Comparison of ENCODE assay signal across 10 cellular contexts in the genomic region with DNA sequence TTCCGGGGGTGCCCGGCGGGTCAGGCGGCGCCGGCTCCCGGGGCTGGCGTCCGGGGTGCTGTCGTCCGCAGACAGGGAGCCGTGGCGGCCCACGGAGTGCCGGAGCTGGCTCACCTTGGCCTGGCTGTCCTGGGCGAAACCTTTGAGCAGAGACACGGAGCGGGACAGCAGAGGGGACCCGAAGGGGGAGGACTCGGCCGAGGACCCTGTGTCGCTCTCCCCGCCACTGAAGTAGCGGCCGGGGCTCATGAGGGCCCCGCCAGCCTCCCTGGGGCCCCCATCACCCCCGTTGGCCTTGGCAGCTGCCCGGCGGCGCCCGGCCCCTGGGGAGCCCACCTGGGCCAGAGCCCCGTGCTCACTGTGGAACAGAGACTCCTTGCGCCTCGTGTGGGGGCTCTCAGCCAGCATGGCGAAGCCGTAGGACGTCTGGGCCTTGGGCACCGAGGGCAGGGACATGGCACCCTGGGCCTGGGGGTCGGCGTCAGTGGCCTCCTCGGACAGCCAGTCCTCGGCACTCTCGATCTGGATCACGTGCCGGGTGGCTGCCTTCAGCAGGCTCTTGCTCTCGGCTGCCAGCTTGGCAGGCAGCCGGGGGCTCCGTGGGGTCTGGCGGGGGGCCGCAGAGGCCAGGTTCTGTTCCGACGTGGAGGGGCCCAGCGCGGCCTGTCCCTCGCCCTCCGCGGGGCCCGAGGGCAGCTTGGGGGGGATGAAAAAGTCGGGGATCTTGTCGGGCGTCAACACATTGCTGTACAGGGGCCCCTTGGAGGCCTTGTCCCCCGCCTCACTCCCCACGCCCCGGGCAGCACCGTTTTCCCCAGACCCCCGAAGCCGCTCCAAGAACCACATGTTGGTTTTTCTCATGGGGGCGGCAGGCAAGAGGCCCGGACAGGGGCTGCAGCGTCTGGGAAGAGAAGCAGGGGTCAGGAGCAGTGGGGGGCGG. TPM values are rescaled to one million over a fixed set of nuclear protein-coding genes. Genes with fewer than 3 reads are reported as not detected.
DNase-seq lines count a peak whose midpoint lies in the region; ATAC-seq and TF ChIP-seq lines count a peak whose summit lies in the region.
"Had no signal": no experiment of that assay in that cellular context is flagged by ENCODE, and none has a peak within 500 bp of the region (broad histone marks: within the 10 kb centered on the region; RNA-seq: fewer than 3 reads in every experiment).

No MANE protein-coding gene starts in this region.

- peak overlapping the region in 3 of 5 experiments; percentile 57 to 75 (median 58) for H3K4me3 Mint-ChIP-seq in brain
- H3K4me3 Mint-ChIP-seq: activated CD4-positive, alpha-beta T cell treated with anti-CD3 and anti-CD28 coated beads, Interleukin-2, amount 10 ng/mL, durations not matched to agents 7 days and 5 days; IgD-negative memory B cell had no signal

- peaks cover 6% of the 10 kb centered on the region for H3K27me3 Mint-ChIP-seq in brain

- H3K4me2 ChIP-seq in smooth muscle cell, result peak overlapping the region; percentile 100

- no peaks in the 10 kb centered on the region for H3K79me2 ChIP-seq in smooth muscle cell (ENCODE audit: low read depth)

- DNase-seq in HAP-1 (ENCODE audit: low spot score in 2 of 2) (no peak), left lung (peak; percentile 26 to 79), smooth muscle cell (lab: John Stamatoyannopoulos, UW; ENCODE audit: unreplicated experiment) (no peak), brain microvascular endothelial cell (no peak), NCI-H774 (lab: John Stamatoyannopoulos, UW) (no peak)
- DNase-seq: activated CD4-positive, alpha-beta T cell treated with anti-CD3 and anti-CD28 coated beads, Interleukin-2, amount 10 ng/mL, durations not matched to agents 7 days and 5 days; T-helper 2 cell had no signal

- TF ChIP-seq CTCF in brain (conservative IDR thresholded peaks at IDR 0.05), result no peak
- TF ChIP-seq CTCF in left lung (IDR thresholded peaks at IDR 0.05), result no peak
- no peak for TF ChIP-seq CTCF in smooth muscle cell (IDR thresholded peaks at IDR 0.05; ENCODE audit: borderline replicate concordance, insufficient read depth, poor library complexity, severe bottlenecking)
- TF ChIP-seq CTCF in brain microvascular endothelial cell (IDR thresholded peaks at IDR 0.05; ENCODE audit: low read depth, low read length, missing control alignments), result no peak

- H3F3A ChIP-seq in smooth muscle cell (ENCODE audit: low read depth), result no peaks in the 10 kb centered on the region

- ATAC-seq in left lung (no peak), GM21515 (IDR thresholded peaks at IDR 0.05; ENCODE audit: unreplicated experiment) (no peak)

- H3K4me1 ChIP-seq in HAP-1 (peaks cover 19% of the 10 kb centered on the region), left lung (peaks cover 6 to 16% of the 10 kb centered on the region in 2 donors), smooth muscle cell (ENCODE audit: low read depth) (peaks cover 8% of the 10 kb centered on the region)

- H4K20me1 ChIP-seq in smooth muscle cell (ENCODE audit: low read depth), result no peaks in the 10 kb centered on the region

- no peak overlapping the region for H3K27ac ChIP-seq in left lung
- no peak overlapping the region for H3K27ac ChIP-seq in smooth muscle cell (ENCODE audit: low read depth)
- no peak overlapping the region for H3K27ac ChIP-seq in brain microvascular endothelial cell

- H3K4me1 Mint-ChIP-seq in brain, result peaks cover 24% of the 10 kb centered on the region

- no peaks in the 10 kb centered on the region for H3K36me3 Mint-ChIP-seq in brain

- in situ Hi-C loops in HAP-1 (cut with MboI; ENCODE audit: low sequenced_read_pairs), result no loop called here
- in situ Hi-C loops in brain microvascular endothelial cell (cut with HindIII; ENCODE audit: low pct_ligation_motif_present, low sequenced_read_pairs), result no loop called here

- no peaks in the 10 kb centered on the region for H3K27me3 ChIP-seq in HAP-1 (ENCODE audit: low read depth)
- H3K27me3 ChIP-seq in left lung, result peaks cover 25 to 86% of the 10 kb centered on the region in 2 donors
- peaks cover 13% of the 10 kb centered on the region for H3K27me3 ChIP-seq in smooth muscle cell (ENCODE audit: low read depth)
- peaks cover 10% of the 10 kb centered on the region for H3K27me3 ChIP-seq in brain microvascular endothelial cell (replicated peaks)

- intact Hi-C loops in left lung (cut with DNase I), result no loop called here

- 86% methylated on average over 59 of the region's 71 CpGs for WGBS in smooth muscle cell (ENCODE audit: low lambda C conversion rate)

- peaks cover 13% of the 10 kb centered on the region; the same call in 1 of the 2 replicates for H3K36me3 ChIP-seq in HAP-1 (replicated peaks)
- H3K36me3 ChIP-seq in left lung, result no peaks in the 10 kb centered on the region
- no peaks in the 10 kb centered on the region for H3K36me3 ChIP-seq in smooth muscle cell (ENCODE audit: low read depth)
- H3K36me3 ChIP-seq in brain microvascular endothelial cell (replicated peaks), result no peaks in the 10 kb centered on the region

- H3K4me3 ChIP-seq in HAP-1 (peak overlapping the region; percentile 70), left lung (peak overlapping the region in 1 of 2 donors; percentile 36), smooth muscle cell (peak overlapping the region; percentile 75), brain microvascular endothelial cell (ENCODE audit: low read depth, low read length) (no peak overlapping the region)

- H3K27ac Mint-ChIP-seq in brain, result no peak overlapping the region
- H3K27ac Mint-ChIP-seq: activated CD4-positive, alpha-beta T cell treated with anti-CD3 and anti-CD28 coated beads, Interleukin-2, amount 10 ng/mL, durations not matched to agents 7 days and 5 days; IgD-negative memory B cell had no signal

- H3K9ac ChIP-seq in smooth muscle cell (ENCODE audit: low read depth), result no peak overlapping the region

- H2AFZ ChIP-seq in smooth muscle cell (ENCODE audit: low read depth), result no peak overlapping the region

- H3K9me3 ChIP-seq in HAP-1 (peaks cover 6% of the 10 kb centered on the region; the same call in 1 of the 2 replicates), left lung (no peaks in the 10 kb centered on the region), smooth muscle cell (replicated peaks; ENCODE audit: low read depth) (no peaks in the 10 kb centered on the region)

- H3K9me3 Mint-ChIP-seq in brain, result peaks cover 0 to 6% (median 0%) of the 10 kb centered on the region in 5 experiments
- H3K9me3 Mint-ChIP-seq: activated CD4-positive, alpha-beta T cell treated with anti-CD3 and anti-CD28 coated beads, Interleukin-2, amount 10 ng/mL, durations not matched to agents 7 days and 5 days; IgD-negative memory B cell had no signal

RNA-seq across cellular contexts. Expression of a gene that starts 1.2 kb away (rescaled TPM):
- 24.7 TPM for polyA plus RNA-seq in brain (ENCODE audit: insufficient read depth, low read depth, low replicate concordance)
- 1 to 10 TPM; 1.1 to 2.4 TPM for total RNA-seq in left lung
- 0.63 and 1.7 TPM in 2 replicates for total RNA-seq in smooth muscle cell
- 3.7 and 3.8 TPM in 2 replicates for polyA plus RNA-seq in smooth muscle cell
- total RNA-seq: activated CD4-positive, alpha-beta T cell treated with anti-CD3 and anti-CD28 coated beads, Interleukin-2, amount 10 ng/mL, durations not matched to agents 7 days and 5 days had no signal
- polyA plus RNA-seq: IgD-negative memory B cell had no signal

RNA-seq across cellular contexts. Expression of a gene that starts 53.1 kb away (rescaled TPM):
- polyA plus RNA-seq in brain (ENCODE audit: insufficient read depth, low read depth, low replicate concordance), result 89.9 TPM
- total RNA-seq in left lung, result 10 to 100 TPM; 16.8 to 34.5 TPM
- 10.8 and 15.6 TPM in 2 replicates for total RNA-seq in smooth muscle cell
- 29.3 and 34.5 TPM in 2 replicates for polyA plus RNA-seq in smooth muscle cell
- total RNA-seq: activated CD4-positive, alpha-beta T cell treated with anti-CD3 and anti-CD28 coated beads, Interleukin-2, amount 10 ng/mL, durations not matched to agents 7 days and 5 days had no signal
- polyA plus RNA-seq: IgD-negative memory B cell had no signal

Comparison
In these comparisons a context has a peak if more than half of its experiments do, and no peak if none do; other contexts are left out.
1. DNase-seq: peak in left lung (2 of 2); none in HAP-1 (0 of 2), smooth muscle cell (single experiment), brain microvascular endothelial cell (single experiment) and NCI-H774 (single experiment).